In genomic region chr7:114835861-114836260, GRCh38 we compare ENCODE assay signal across 29 cellular contexts.
"Had no signal": no experiment of that assay in that cellular context is flagged by ENCODE, and none has a peak within 500 bp of the region (broad histone marks: within the 10 kb centered on the region; RNA-seq: fewer than 3 reads in every experiment).

No MANE protein-coding gene starts in this region.

- H3K4me2 ChIP-seq: SK-N-SH had no signal

- H3K4me3 Mint-ChIP-seq: activated CD8-positive, alpha-beta T cell treated with anti-CD3 and anti-CD28 coated beads, Interleukin-2, amount 10 ng/mL, durations not matched to agents 7 days and 5 days; activated naive CD4-positive, alpha-beta T cell treated with anti-CD3 and anti-CD28 coated beads for 36 hours; activated naive CD8-positive, alpha-beta T cell treated with anti-CD3 and anti-CD28 coated beads, Interleukin-2, amount 10 ng/mL, durations not matched to agents 7 days and 5 days had no signal

- H3K27ac Mint-ChIP-seq: activated CD8-positive, alpha-beta T cell treated with anti-CD3 and anti-CD28 coated beads, Interleukin-2, amount 10 ng/mL, durations not matched to agents 7 days and 5 days; activated naive CD4-positive, alpha-beta T cell treated with anti-CD3 and anti-CD28 coated beads for 36 hours; activated naive CD8-positive, alpha-beta T cell treated with anti-CD3 and anti-CD28 coated beads, Interleukin-2, amount 10 ng/mL, durations not matched to agents 7 days and 5 days had no signal

- H3K36me3 Mint-ChIP-seq: activated naive CD8-positive, alpha-beta T cell treated with anti-CD3 and anti-CD28 coated beads, Interleukin-2, amount 10 ng/mL, durations not matched to agents 7 days and 5 days had no signal

- H3K4me3 ChIP-seq: adrenal gland, breast epithelium, K562, Peyer's patch, SJCRH30 had no signal

- ATAC-seq: activated CD4-positive, CD25-positive, alpha-beta regulatory T cell treated with anti-CD3 and anti-CD28 coated beads, Interleukin-2, amount 50 U/mL, for 24 hours; activated CD8-positive, alpha-beta T cell treated with anti-CD3 and anti-CD28 coated beads, Interleukin-2, amount 10 ng/mL, durations not matched to agents 7 days and 5 days; K562 had no signal

- H3K27me3 ChIP-seq: adrenal gland, breast epithelium, Peyer's patch, SJCRH30 had no signal

- H3K36me3 ChIP-seq: adrenal gland, breast epithelium, Peyer's patch, SJCRH30 had no signal

- H3K4me1 ChIP-seq: adrenal gland, breast epithelium, Peyer's patch, SJCRH30 had no signal

- DNase-seq: activated CD4-positive, alpha-beta T cell treated with anti-CD3 and anti-CD28 coated beads for 48 hours; activated CD4-positive, alpha-beta T cell treated with anti-CD3 and anti-CD28 coated beads, Interleukin-2, amount 50 U/mL, for 4 hours; activated CD8-positive, alpha-beta memory T cell treated with anti-CD3 and anti-CD28 coated beads, Interleukin-2, amount 50 U/mL, for 48 hours; activated CD8-positive, alpha-beta T cell treated with anti-CD3 and anti-CD28 coated beads, Interleukin-2, amount 10 ng/mL, durations not matched to agents 7 days and 5 days; activated gamma-delta T cell; activated naive CD4-positive, alpha-beta T cell treated with anti-CD3 and anti-CD28 coated beads for 36 hours; activated naive CD8-positive, alpha-beta T cell treated with anti-CD3 and anti-CD28 coated beads, Interleukin-2, amount 10 ng/mL, durations not matched to agents 7 days and 5 days; activated T-cell treated with anti-CD3 and anti-CD28 coated beads, Interleukin-2, amount 50 U/mL, for 1 hour; adrenal gland; aorta; caudate nucleus; Karpas-422; MM.1S; NCI-H1105 treated with DMSO at 0.1 percent for 48 hours; NCI-H1436 treated with DMSO at 0.1 percent for 48 hours; NCI-H187; NCI-H2171; NCI-H226; NCI-H526; NK-92 treated with Interleukin-12 subunit alpha and Interleukin-12 subunit beta, amount 100 ng/mL, for 24 hours; OCI-M1; Peyer's patch; Right ventricle myocardium superior; SJCRH30; SK-N-SH had no signal

- H3K27ac ChIP-seq: adrenal gland, breast epithelium, Peyer's patch, RWPE1, SJCRH30 had no signal

- FAIRE-seq: K562 had no signal

- H3K9me3 ChIP-seq: adrenal gland, breast epithelium, Peyer's patch, SK-N-SH had no signal

- H3K9ac ChIP-seq: SK-N-SH had no signal

- H3K9me3 Mint-ChIP-seq: activated naive CD4-positive, alpha-beta T cell treated with anti-CD3 and anti-CD28 coated beads for 36 hours; activated naive CD8-positive, alpha-beta T cell treated with anti-CD3 and anti-CD28 coated beads, Interleukin-2, amount 10 ng/mL, durations not matched to agents 7 days and 5 days had no signal
